In genomic region chr18:22813648-22814328, GRCh38 we compare ENCODE assay signal across 8 cellular contexts.
DNase-seq lines count a peak whose midpoint lies in the region; ATAC-seq and TF ChIP-seq lines count a peak whose summit lies in the region.

No MANE protein-coding gene starts in this region.

- H4K20me1 ChIP-seq in SU-DHL-6 (ENCODE audit: low read depth, low read length): no peaks in the 10 kb centered on the region

- TF ChIP-seq CTCF in SU-DHL-6 (IDR thresholded peaks at IDR 0.05; ENCODE audit: insufficient read depth, low read length, poor library complexity, severe bottlenecking) (peak; percentile 45), omental fat pad (IDR thresholded peaks at IDR 0.05) (no peak)

- no peaks in the 10 kb centered on the region for H3K9me2 ChIP-seq in SU-DHL-6 (replicated peaks; ENCODE audit: insufficient read depth, low read length)

- H3K27ac ChIP-seq in SU-DHL-6 (ENCODE audit: low read depth, low read length) (no peak overlapping the region), iPS DF 6.9 (ENCODE audit: low read length) (no peak overlapping the region)

- H3K36me3 ChIP-seq in SU-DHL-6 (ENCODE audit: low read length): no peaks in the 10 kb centered on the region
- no peaks in the 10 kb centered on the region for H3K36me3 ChIP-seq in iPS DF 6.9 (ENCODE audit: control insufficient read depth, insufficient read depth, low read length)

- no peak overlapping the region for H3K4me3 ChIP-seq in SU-DHL-6 (ENCODE audit: insufficient read depth, low read length, poor library complexity, severe bottlenecking)
- no peak overlapping the region for H3K4me3 ChIP-seq in iPS DF 6.9 (ENCODE audit: low read length)

- H3F3A ChIP-seq in SU-DHL-6 (ENCODE audit: insufficient read depth): no peaks in the 10 kb centered on the region

- ATAC-seq in omental fat pad (ENCODE audit: low FRiP score): no peak

- no CpG with 5 or more reads among the region's 6 CpGs for WGBS in iPS DF 6.9 (ENCODE audit: insufficient coverage, insufficient read length)

- no peaks in the 10 kb centered on the region for H3K79me2 ChIP-seq in SU-DHL-6 (ENCODE audit: insufficient read depth, low read length)

- no peak overlapping the region for H3K4me2 ChIP-seq in SU-DHL-6 (ENCODE audit: low read depth, low read length, poor library complexity, severe bottlenecking)

- no peaks in the 10 kb centered on the region for H3K9me3 ChIP-seq in SU-DHL-6 (ENCODE audit: insufficient read depth, low read length)
- H3K9me3 ChIP-seq in iPS DF 6.9 (ENCODE audit: control insufficient read depth, insufficient read depth, low read length): no peaks in the 10 kb centered on the region

- DNase-seq in NCI-H82 (lab: John Stamatoyannopoulos, UW) (peak; percentile 45), NCI-H82 treated with DMSO at 0.1 percent for 48 hours (lab: John Stamatoyannopoulos, UW; ENCODE audit: unreplicated experiment) (no peak), HT1080 (ENCODE audit: low read depth) (peak; percentile 20), iPS DF 6.9 (ENCODE audit: low read depth, low spot score) (peak; percentile 25), hypothalamus (lab: John Stamatoyannopoulos, UW) (no peak), omental fat pad (ENCODE audit: low spot score) (no peak)
- no peak for DNase-seq in activated naive CD4-positive, alpha-beta T cell (lab: John Stamatoyannopoulos, UW)

- H3K9ac ChIP-seq in SU-DHL-6 (ENCODE audit: low read length): no peak overlapping the region

- no peak overlapping the region for H2AFZ ChIP-seq in SU-DHL-6 (ENCODE audit: low read depth, low read length, severe bottlenecking)

- H3K4me1 ChIP-seq in iPS DF 6.9 (ENCODE audit: control insufficient read depth, insufficient read depth, low read length): no peaks in the 10 kb centered on the region; the same call in 1 of the 2 replicates

- H3K27me3 ChIP-seq in SU-DHL-6 (ENCODE audit: low read length) (no peaks in the 10 kb centered on the region), iPS DF 6.9 (ENCODE audit: control insufficient read depth, insufficient read depth, low read length) (no peaks in the 10 kb centered on the region)

Comparison
In these comparisons a context has a peak if more than half of its experiments do, and no peak if none do; other contexts are left out.
1. DNase-seq: peak in NCI-H82 (single experiment), HT1080 (single experiment) and iPS DF 6.9 (single experiment); none in NCI-H82 treated with DMSO at 0.1 percent for 48 hours (single experiment), hypothalamus (0 of 51), activated naive CD4-positive, alpha-beta T cell (0 of 4) and omental fat pad (single experiment).